ENCODE assay signal across 9 cellular contexts in the genomic region with DNA sequence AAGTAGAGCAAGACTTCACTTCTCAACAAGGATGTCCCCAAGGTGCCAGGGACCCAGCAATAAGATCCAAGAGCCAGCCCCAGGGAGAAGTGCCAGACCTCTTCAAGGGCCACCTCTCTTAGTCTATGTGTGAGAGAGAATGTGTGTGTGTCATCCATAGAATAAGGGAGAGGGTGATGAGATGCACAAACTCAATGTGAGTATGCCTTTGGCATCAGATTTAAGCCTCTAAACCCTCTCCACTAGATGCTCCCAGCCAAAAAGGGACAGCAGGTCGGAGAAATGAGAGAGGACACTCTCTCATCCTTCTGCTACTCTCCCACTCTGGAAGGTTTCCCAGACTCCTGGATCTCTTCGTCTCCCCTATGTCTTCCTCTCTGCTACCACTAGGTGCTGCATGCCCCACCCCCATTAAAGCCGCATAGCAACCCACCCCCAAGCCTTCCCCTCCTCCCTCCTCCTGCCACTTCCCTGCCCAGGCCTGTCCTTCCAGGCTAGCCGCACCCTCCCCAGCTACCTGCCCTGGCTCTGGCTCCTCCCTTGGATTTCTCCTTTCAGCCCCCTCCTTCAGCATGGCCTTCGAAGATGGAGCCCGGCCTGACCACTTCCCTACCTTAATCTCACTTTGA. TPM values are rescaled to one million over a fixed set of nuclear protein-coding genes. Genes with fewer than 3 reads are reported as not detected.
A peak's percentile ranks its signal among the peaks of the same experiment; 100 is the strongest.
DNase-seq lines count a peak whose midpoint lies in the region; ATAC-seq and TF ChIP-seq lines count a peak whose summit lies in the region.
"Had no signal": no experiment of that assay in that cellular context is flagged by ENCODE, and none has a peak within 500 bp of the region (broad histone marks: within the 10 kb centered on the region; RNA-seq: fewer than 3 reads in every experiment).

No MANE protein-coding gene starts in this region.

- H3K36me3 Mint-ChIP-seq in activated T-cell treated with anti-CD3 and anti-CD28 coated beads, Interleukin-2, amount 50 U/mL, for 4 hours (ENCODE audit: insufficient read depth) = peaks cover 4% of the 10 kb centered on the region
- H3K36me3 Mint-ChIP-seq in activated T-cell treated with anti-CD3 and anti-CD28 coated beads, Interleukin-2, amount 50 U/mL, for 72 hours (ENCODE audit: insufficient read depth in 2 of 2) = peaks cover 3% of the 10 kb centered on the region in 2 donors

- no peaks in the 10 kb centered on the region for H3K27me3 Mint-ChIP-seq in activated T-cell treated with anti-CD3 and anti-CD28 coated beads, Interleukin-2, amount 50 U/mL, for 4 hours (ENCODE audit: low read depth)
- H3K27me3 Mint-ChIP-seq in activated T-cell treated with anti-CD3 and anti-CD28 coated beads, Interleukin-2, amount 50 U/mL, for 72 hours (ENCODE audit: low read depth) = no peaks in the 10 kb centered on the region

- no peak for DNase-seq in activated T-cell treated with anti-CD3 and anti-CD28 coated beads, Interleukin-2, amount 50 U/mL, for 4 hours
- DNase-seq in activated T-cell treated with anti-CD3 and anti-CD28 coated beads for 4 hours (no peak), transverse colon (no peak), Karpas-422 (no peak), ovary (no peak)
- DNase-seq in activated T-cell treated with anti-CD3 and anti-CD28 coated beads, Interleukin-2, amount 50 U/mL, for 72 hours = no peak
- DNase-seq in effector CD4-positive, alpha-beta T cell = no peak

- peak in 3 of 5 experiments; percentile 13 to 31 (median 23) for TF ChIP-seq CTCF in transverse colon (IDR thresholded peaks at IDR 0.05)
- TF ChIP-seq CTCF in ovary (IDR thresholded peaks at IDR 0.05) = no peak

- H3K4me2 ChIP-seq in Karpas-422 (ENCODE audit: low read depth, low read length, poor library complexity, severe bottlenecking) = no peak overlapping the region

- peak overlapping the region; percentile 76 for H3K27ac Mint-ChIP-seq in activated T-cell treated with anti-CD3 and anti-CD28 coated beads, Interleukin-2, amount 50 U/mL, for 72 hours

- H3K9ac ChIP-seq in iPS-15b (ENCODE audit: low read depth, low read length) = no peak overlapping the region
- no peak overlapping the region for H3K9ac ChIP-seq in Karpas-422 (ENCODE audit: low read length)

- TF ChIP-seq POLR2A in transverse colon (IDR thresholded peaks at IDR 0.05) (no peak), ovary (IDR thresholded peaks at IDR 0.05) (no peak)

- no peak for TF ChIP-seq EP300 in transverse colon (IDR thresholded peaks at IDR 0.05; ENCODE audit: low read depth)
- TF ChIP-seq EP300 in ovary (IDR thresholded peaks at IDR 0.05) = no peak

- no peak for ATAC-seq in activated T-cell treated with anti-CD3 and anti-CD28 coated beads, Interleukin-2, amount 50 U/mL, for 4 hours
- no peak for ATAC-seq in activated T-cell treated with anti-CD3 and anti-CD28 coated beads, Interleukin-2, amount 50 U/mL, for 72 hours (replicated peaks in 1 of 2)

- intact Hi-C loops in transverse colon (cut with DNase I; ENCODE audit: low total_unique reads) = no loop called here
- intact Hi-C loops in ovary (cut with DNase I) = no loop called here

- peaks cover 4% of the 10 kb centered on the region for H3K27me3 ChIP-seq in iPS-15b (ENCODE audit: control insufficient read depth, insufficient read depth, low read length)
- H3K27me3 ChIP-seq in transverse colon = no peaks in the 10 kb centered on the region
- H3K27me3 ChIP-seq in Karpas-422 (ENCODE audit: low read length) = 0 out of 2 replicates have a peak, but pooled peaks cover 2% of the 10 kb centered on the region
- no peaks in the 10 kb centered on the region for H3K27me3 ChIP-seq in ovary

- peak overlapping the region; percentile 45 for H3K4me3 Mint-ChIP-seq in activated T-cell treated with anti-CD3 and anti-CD28 coated beads, Interleukin-2, amount 50 U/mL, for 4 hours
- peak overlapping the region; percentile 48 to 77 for H3K4me3 Mint-ChIP-seq in activated T-cell treated with anti-CD3 and anti-CD28 coated beads, Interleukin-2, amount 50 U/mL, for 72 hours

- peaks cover 29% of the 10 kb centered on the region for H3K4me1 ChIP-seq in iPS-15b (ENCODE audit: control insufficient read depth, insufficient read depth, low read length)
- peaks cover 37 to 44% (median 39%) of the 10 kb centered on the region in 4 donors for H3K4me1 ChIP-seq in transverse colon
- H3K4me1 ChIP-seq in Karpas-422 (ENCODE audit: low read length) = peaks cover 25% of the 10 kb centered on the region
- H3K4me1 ChIP-seq in ovary (ENCODE audit: insufficient read depth) = peaks cover 4% of the 10 kb centered on the region

- H3K27ac ChIP-seq in transverse colon (peak overlapping the region; percentile 98 to 100 (median 99)), Karpas-422 (ENCODE audit: low read length) (no peak overlapping the region), ovary (peak overlapping the region in 1 of 2 donors; percentile 99)

- no peaks in the 10 kb centered on the region for H3K9me3 ChIP-seq in iPS-15b (ENCODE audit: control insufficient read depth, insufficient read depth, low read length)
- no peaks in the 10 kb centered on the region for H3K9me3 ChIP-seq in transverse colon
- no peaks in the 10 kb centered on the region for H3K9me3 ChIP-seq in Karpas-422 (ENCODE audit: low read length)
- no peaks in the 10 kb centered on the region for H3K9me3 ChIP-seq in ovary

- in situ Hi-C loops in transverse colon (cut with MboI; ENCODE audit: low pct_ligation_motif_present in 1 of 4, low pct_unique_long_range_greater_than_20kb in 1 of 4, low sequenced_read_pairs in 3 of 4) = no loop called here

- WGBS in transverse colon (ENCODE audit: low coverage in 1 of 2), 2 donors = 38 to 40% methylated on average over 1 to 6 of the region's 6 CpGs
- WGBS in ovary, 3 donors = 48 to 53% (median 52%) methylated on average over 6 of the region's 6 CpGs

- H3K4me3 ChIP-seq in iPS-15b (ENCODE audit: low read depth, low read length) = peak overlapping the region; percentile 10
- no peak overlapping the region for H3K4me3 ChIP-seq in transverse colon
- H3K4me3 ChIP-seq in Karpas-422 (ENCODE audit: low read length) = no peak overlapping the region
- no peak overlapping the region for H3K4me3 ChIP-seq in ovary

- H4K20me1 ChIP-seq in Karpas-422 (ENCODE audit: insufficient read depth, low read depth, low read length) = no peaks in the 10 kb centered on the region

- H2AFZ ChIP-seq in Karpas-422 (ENCODE audit: low read length) = no peak overlapping the region

- H3K9me3 Mint-ChIP-seq in activated T-cell treated with anti-CD3 and anti-CD28 coated beads, Interleukin-2, amount 50 U/mL, for 4 hours = no peaks in the 10 kb centered on the region
- H3K9me3 Mint-ChIP-seq in activated T-cell treated with anti-CD3 and anti-CD28 coated beads, Interleukin-2, amount 50 U/mL, for 72 hours = no peaks in the 10 kb centered on the region

- H3K9me2 ChIP-seq in Karpas-422 (replicated peaks; ENCODE audit: insufficient read depth, low read length) = no peaks in the 10 kb centered on the region

- no peaks in the 10 kb centered on the region for H3K79me2 ChIP-seq in Karpas-422 (ENCODE audit: low read length)

- H3K36me3 ChIP-seq in iPS-15b (ENCODE audit: control insufficient read depth, insufficient read depth, low read length) = peaks cover 6% of the 10 kb centered on the region
- no peaks in the 10 kb centered on the region for H3K36me3 ChIP-seq in transverse colon
- no peaks in the 10 kb centered on the region for H3K36me3 ChIP-seq in Karpas-422 (ENCODE audit: insufficient read depth, low read length)
- no peaks in the 10 kb centered on the region for H3K36me3 ChIP-seq in ovary

- H3K4me1 Mint-ChIP-seq in activated T-cell treated with anti-CD3 and anti-CD28 coated beads, Interleukin-2, amount 50 U/mL, for 4 hours (ENCODE audit: low read depth) = peaks cover 67% of the 10 kb centered on the region
- H3K4me1 Mint-ChIP-seq in activated T-cell treated with anti-CD3 and anti-CD28 coated beads, Interleukin-2, amount 50 U/mL, for 72 hours (ENCODE audit: low read depth) = peaks cover 59% of the 10 kb centered on the region

RNA-seq across cellular contexts. Expression of gene RARG, which starts 7.6 kb away (rescaled TPM):
- total RNA-seq in activated T-cell treated with anti-CD3 and anti-CD28 coated beads, Interleukin-2, amount 50 U/mL, for 4 hours = 10 to 100 TPM; 34.4 to 38.4 (median 38.0) TPM
- total RNA-seq in activated T-cell treated with anti-CD3 and anti-CD28 coated beads, Interleukin-2, amount 50 U/mL, for 72 hours = 10 to 100 TPM; 36.7 to 37.3 TPM
- total RNA-seq in transverse colon = 10 to 100 TPM in 1 of 4 donors, 1 to 10 TPM in 2, not detected in 1; 2.6 to 15.4 (median 7.6) TPM
- total RNA-seq in Karpas-422 (2014; rRNA removed; shearing (Covaris generic); ENCODE audit: low replicate concordance) = 1.7 and 6.5 TPM in 2 replicates
- total RNA-seq in ovary = 10 to 100 TPM in 6 of 7 donors, 1 to 10 TPM in 1; 8.7 to 37.0 (median 31.7) TPM
- 10 to 100 TPM; 18.8 to 22.0 TPM for polyA plus RNA-seq in ovary

RNA-seq across cellular contexts. Expression of gene ITGB7, which starts 17.3 kb away (rescaled TPM):
- 100 to 1,000 TPM in 2 of 3 donors, 10 to 100 TPM in 1; 82.1 to 140 (median 124) TPM for total RNA-seq in activated T-cell treated with anti-CD3 and anti-CD28 coated beads, Interleukin-2, amount 50 U/mL, for 4 hours
- 100 to 1,000 TPM in 1 of 2 donors, 10 to 100 TPM in 1; 88.0 to 111 TPM for total RNA-seq in activated T-cell treated with anti-CD3 and anti-CD28 coated beads, Interleukin-2, amount 50 U/mL, for 72 hours
- 1 to 10 TPM in 3 of 4 donors, under 1 TPM in 1; 0.60 to 8.3 (median 2.9) TPM for total RNA-seq in transverse colon
- 124 and 159 TPM in 2 replicates for total RNA-seq in Karpas-422 (2014; rRNA removed; shearing (Covaris generic); ENCODE audit: low replicate concordance)
- total RNA-seq in ovary = 1 to 10 TPM in 6 of 7 donors, under 1 TPM in 1; 0.96 to 2.9 (median 1.7) TPM
- 1 to 10 TPM in 1 of 2 donors, under 1 TPM in 1; 0.45 to 3.1 TPM for polyA plus RNA-seq in ovary
- total RNA-seq: LHCN-M2 had no signal

RNA-seq across cellular contexts. Expression of gene CSAD, which starts 43.7 kb away (rescaled TPM):
- 10 to 100 TPM in 1 of 3 donors, 1 to 10 TPM in 2; 8.0 to 10.6 (median 9.3) TPM for total RNA-seq in activated T-cell treated with anti-CD3 and anti-CD28 coated beads, Interleukin-2, amount 50 U/mL, for 4 hours
- total RNA-seq in activated T-cell treated with anti-CD3 and anti-CD28 coated beads, Interleukin-2, amount 50 U/mL, for 72 hours = 10 to 100 TPM; 42.7 to 45.2 TPM
- total RNA-seq in transverse colon (100 to 1,000 TPM in 1 of 4 donors, 10 to 100 TPM in 3; 29.1 to 142 (median 39.2) TPM), ovary (10 to 100 TPM; 24.4 to 36.0 (median 28.0) TPM)
- 13.1 and 19.2 TPM in 2 replicates for total RNA-seq in Karpas-422 (2014; rRNA removed; shearing (Covaris generic); ENCODE audit: low replicate concordance)
- polyA plus RNA-seq in ovary = 10 to 100 TPM; 19.8 to 29.5 TPM

RNA-seq across cellular contexts. Expression of gene ESPL1, which starts 43.7 kb away (rescaled TPM):
- 10 to 100 TPM; 19.9 to 21.9 (median 20.0) TPM for total RNA-seq in activated T-cell treated with anti-CD3 and anti-CD28 coated beads, Interleukin-2, amount 50 U/mL, for 4 hours
- 10 to 100 TPM; 71.9 to 75.5 TPM for total RNA-seq in activated T-cell treated with anti-CD3 and anti-CD28 coated beads, Interleukin-2, amount 50 U/mL, for 72 hours
- total RNA-seq in transverse colon (10 to 100 TPM in 3 of 4 donors, 1 to 10 TPM in 1; 6.5 to 31.8 (median 18.8) TPM), ovary (1 to 10 TPM in 1 of 7 donors, under 1 TPM in 6; 0.11 to 1.6 (median 0.24) TPM)
- 9.4 and 22.8 TPM in 2 replicates for total RNA-seq in Karpas-422 (2014; rRNA removed; shearing (Covaris generic); ENCODE audit: low replicate concordance)
- under 1 TPM; 0.37 to 0.40 TPM for polyA plus RNA-seq in ovary

RNA-seq across cellular contexts. Expression of gene ZNF740, which starts 43.9 kb away (rescaled TPM):
- 10 to 100 TPM; 29.7 to 41.5 (median 36.6) TPM for total RNA-seq in activated T-cell treated with anti-CD3 and anti-CD28 coated beads, Interleukin-2, amount 50 U/mL, for 4 hours
- 10 to 100 TPM; 44.2 to 49.5 TPM for total RNA-seq in activated T-cell treated with anti-CD3 and anti-CD28 coated beads, Interleukin-2, amount 50 U/mL, for 72 hours
- total RNA-seq in transverse colon (10 to 100 TPM in 3 of 4 donors, 1 to 10 TPM in 1; 9.7 to 21.9 (median 16.3) TPM), ovary (10 to 100 TPM in 6 of 7 donors, 1 to 10 TPM in 1; 9.7 to 56.9 (median 46.4) TPM)
- 24.0 and 30.6 TPM in 2 replicates for total RNA-seq in Karpas-422 (2014; rRNA removed; shearing (Covaris generic); ENCODE audit: low replicate concordance)
- 10 to 100 TPM; 14.6 to 23.6 TPM for polyA plus RNA-seq in ovary

Comparison
In these comparisons a context has a peak if more than half of its experiments do, and no peak if none do; other contexts are left out.
1. CTCF ChIP-seq: peak in transverse colon (3 of 5); none in ovary (0 of 3).
2. RNA of gene ITGB7, which starts 17.3 kb away (total RNA-seq): 82.1 to 140 TPM in activated T-cell treated with anti-CD3 and anti-CD28 coated beads, Interleukin-2, amount 50 U/mL, for 4 hours, 124 to 159 TPM in Karpas-422 and 88.0 to 111 TPM in activated T-cell treated with anti-CD3 and anti-CD28 coated beads, Interleukin-2, amount 50 U/mL, for 72 hours; 0.60 to 8.3 TPM in transverse colon and 0.96 to 2.9 TPM in ovary; every median in the first group is over 4 times any median in the second.